In the genomic region with DNA sequence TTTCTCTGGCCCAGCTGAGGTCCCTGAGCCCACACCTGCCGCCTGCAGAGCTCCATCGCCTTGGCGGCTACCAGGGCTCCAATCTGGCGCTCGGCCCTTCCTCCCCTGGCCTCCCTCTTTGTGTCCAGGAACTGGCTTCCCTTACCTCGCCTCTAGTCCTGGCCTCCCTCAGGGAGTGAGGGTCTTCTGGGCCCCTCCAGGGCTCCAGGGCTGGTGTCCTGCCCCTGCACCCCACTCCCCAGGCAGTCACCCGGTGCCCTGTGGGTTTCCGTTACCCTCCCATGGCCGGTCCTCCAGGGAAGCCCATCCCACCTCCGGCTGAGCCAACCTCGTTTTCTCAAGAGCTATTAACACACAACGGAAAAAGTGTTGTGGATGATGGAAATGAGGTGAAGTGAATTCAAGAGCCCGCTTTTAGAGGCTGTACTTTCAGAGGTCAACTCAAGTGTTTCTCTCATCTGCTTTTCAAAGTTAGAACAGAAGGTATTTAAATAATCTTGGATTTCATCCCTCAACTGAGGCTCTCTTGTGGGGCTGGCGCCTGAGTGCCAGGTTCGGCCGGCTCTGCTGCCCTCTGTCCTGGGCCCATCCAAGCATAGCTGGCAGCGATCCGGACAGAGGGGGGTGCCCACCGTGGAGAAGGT, we compare ENCODE assay signal across 1 cellular context.
TF ChIP-seq lines count a peak whose summit lies in the region.

No MANE protein-coding gene starts in this region.

TF ChIP-seq in GM23338, 12 proteins besides CTCF, POLR2A, EP300 and RAD21 (continued from another document):
- TF ChIP-seq, protein P1, sequence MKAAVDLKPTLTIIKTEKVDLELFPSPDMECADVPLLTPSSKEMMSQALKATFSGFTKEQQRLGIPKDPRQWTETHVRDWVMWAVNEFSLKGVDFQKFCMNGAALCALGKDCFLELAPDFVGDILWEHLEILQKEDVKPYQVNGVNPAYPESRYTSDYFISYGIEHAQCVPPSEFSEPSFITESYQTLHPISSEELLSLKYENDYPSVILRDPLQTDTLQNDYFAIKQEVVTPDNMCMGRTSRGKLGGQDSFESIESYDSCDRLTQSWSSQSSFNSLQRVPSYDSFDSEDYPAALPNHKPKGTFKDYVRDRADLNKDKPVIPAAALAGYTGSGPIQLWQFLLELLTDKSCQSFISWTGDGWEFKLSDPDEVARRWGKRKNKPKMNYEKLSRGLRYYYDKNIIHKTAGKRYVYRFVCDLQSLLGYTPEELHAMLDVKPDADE (IDR thresholded peaks at IDR 0.05) = no peak
- TF ChIP-seq STAT1 (IDR thresholded peaks at IDR 0.05; ENCODE audit: unreplicated experiment) (no peak), ZNF331 (CRISPR knock-in tag; IDR thresholded peaks at IDR 0.05; ENCODE audit: low read depth) (no peak), ZNF114 (CRISPR knock-in tag; IDR thresholded peaks at IDR 0.05) (no peak), POLR2AphosphoS5 (IDR thresholded peaks at IDR 0.05; ENCODE audit: low read depth) (no peak), CREB1 (CRISPR knock-in tag; IDR thresholded peaks at IDR 0.05; ENCODE audit: low read depth) (no peak), NANOG (IDR thresholded peaks at IDR 0.05; ENCODE audit: borderline replicate concordance) (no peak), EZH2 (IDR thresholded peaks at IDR 0.05; ENCODE audit: low read depth, unreplicated experiment) (no peak)
- TF ChIP-seq, protein P2, sequence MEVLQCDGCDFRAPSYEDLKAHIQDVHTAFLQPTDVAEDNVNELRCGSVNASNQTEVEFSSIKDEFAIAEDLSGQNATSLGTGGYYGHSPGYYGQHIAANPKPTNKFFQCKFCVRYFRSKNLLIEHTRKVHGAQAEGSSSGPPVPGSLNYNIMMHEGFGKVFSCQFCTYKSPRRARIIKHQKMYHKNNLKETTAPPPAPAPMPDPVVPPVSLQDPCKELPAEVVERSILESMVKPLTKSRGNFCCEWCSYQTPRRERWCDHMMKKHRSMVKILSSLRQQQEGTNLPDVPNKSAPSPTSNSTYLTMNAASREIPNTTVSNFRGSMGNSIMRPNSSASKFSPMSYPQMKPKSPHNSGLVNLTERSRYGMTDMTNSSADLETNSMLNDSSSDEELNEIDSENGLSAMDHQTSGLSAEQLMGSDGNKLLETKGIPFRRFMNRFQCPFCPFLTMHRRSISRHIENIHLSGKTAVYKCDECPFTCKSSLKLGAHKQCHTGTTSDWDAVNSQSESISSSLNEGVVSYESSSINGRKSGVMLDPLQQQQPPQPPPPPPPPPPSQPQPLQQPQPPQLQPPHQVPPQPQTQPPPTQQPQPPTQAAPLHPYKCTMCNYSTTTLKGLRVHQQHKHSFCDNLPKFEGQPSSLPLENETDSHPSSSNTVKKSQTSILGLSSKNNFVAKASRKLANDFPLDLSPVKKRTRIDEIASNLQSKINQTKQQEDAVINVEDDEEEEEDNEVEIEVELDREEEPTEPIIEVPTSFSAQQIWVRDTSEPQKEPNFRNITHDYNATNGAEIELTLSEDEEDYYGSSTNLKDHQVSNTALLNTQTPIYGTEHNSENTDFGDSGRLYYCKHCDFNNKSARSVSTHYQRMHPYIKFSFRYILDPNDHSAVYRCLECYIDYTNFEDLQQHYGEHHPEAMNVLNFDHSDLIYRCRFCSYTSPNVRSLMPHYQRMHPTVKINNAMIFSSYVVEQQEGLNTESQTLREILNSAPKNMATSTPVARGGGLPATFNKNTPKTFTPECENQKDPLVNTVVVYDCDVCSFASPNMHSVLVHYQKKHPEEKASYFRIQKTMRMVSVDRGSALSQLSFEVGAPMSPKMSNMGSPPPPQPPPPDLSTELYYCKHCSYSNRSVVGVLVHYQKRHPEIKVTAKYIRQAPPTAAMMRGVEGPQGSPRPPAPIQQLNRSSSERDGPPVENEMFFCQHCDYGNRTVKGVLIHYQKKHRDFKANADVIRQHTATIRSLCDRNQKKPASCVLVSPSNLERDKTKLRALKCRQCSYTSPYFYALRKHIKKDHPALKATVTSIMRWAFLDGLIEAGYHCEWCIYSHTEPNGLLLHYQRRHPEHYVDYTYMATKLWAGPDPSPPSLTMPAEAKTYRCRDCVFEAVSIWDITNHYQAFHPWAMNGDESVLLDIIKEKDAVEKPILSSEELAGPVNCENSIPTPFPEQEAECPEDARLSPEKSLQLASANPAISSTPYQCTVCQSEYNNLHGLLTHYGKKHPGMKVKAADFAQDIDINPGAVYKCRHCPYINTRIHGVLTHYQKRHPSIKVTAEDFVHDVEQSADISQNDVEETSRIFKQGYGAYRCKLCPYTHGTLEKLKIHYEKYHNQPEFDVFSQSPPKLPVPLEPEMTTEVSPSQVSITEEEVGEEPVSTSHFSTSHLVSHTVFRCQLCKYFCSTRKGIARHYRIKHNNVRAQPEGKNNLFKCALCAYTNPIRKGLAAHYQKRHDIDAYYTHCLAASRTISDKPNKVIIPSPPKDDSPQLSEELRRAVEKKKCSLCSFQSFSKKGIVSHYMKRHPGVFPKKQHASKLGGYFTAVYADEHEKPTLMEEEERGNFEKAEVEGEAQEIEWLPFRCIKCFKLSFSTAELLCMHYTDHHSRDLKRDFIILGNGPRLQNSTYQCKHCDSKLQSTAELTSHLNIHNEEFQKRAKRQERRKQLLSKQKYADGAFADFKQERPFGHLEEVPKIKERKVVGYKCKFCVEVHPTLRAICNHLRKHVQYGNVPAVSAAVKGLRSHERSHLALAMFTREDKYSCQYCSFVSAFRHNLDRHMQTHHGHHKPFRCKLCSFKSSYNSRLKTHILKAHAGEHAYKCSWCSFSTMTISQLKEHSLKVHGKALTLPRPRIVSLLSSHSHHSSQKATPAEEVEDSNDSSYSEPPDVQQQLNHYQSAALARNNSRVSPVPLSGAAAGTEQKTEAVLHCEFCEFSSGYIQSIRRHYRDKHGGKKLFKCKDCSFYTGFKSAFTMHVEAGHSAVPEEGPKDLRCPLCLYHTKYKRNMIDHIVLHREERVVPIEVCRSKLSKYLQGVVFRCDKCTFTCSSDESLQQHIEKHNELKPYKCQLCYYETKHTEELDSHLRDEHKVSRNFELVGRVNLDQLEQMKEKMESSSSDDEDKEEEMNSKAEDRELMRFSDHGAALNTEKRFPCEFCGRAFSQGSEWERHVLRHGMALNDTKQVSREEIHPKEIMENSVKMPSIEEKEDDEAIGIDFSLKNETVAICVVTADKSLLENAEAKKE (CRISPR knock-in tag; IDR thresholded peaks at IDR 0.05) = no peak
- TF ChIP-seq, protein P3, sequence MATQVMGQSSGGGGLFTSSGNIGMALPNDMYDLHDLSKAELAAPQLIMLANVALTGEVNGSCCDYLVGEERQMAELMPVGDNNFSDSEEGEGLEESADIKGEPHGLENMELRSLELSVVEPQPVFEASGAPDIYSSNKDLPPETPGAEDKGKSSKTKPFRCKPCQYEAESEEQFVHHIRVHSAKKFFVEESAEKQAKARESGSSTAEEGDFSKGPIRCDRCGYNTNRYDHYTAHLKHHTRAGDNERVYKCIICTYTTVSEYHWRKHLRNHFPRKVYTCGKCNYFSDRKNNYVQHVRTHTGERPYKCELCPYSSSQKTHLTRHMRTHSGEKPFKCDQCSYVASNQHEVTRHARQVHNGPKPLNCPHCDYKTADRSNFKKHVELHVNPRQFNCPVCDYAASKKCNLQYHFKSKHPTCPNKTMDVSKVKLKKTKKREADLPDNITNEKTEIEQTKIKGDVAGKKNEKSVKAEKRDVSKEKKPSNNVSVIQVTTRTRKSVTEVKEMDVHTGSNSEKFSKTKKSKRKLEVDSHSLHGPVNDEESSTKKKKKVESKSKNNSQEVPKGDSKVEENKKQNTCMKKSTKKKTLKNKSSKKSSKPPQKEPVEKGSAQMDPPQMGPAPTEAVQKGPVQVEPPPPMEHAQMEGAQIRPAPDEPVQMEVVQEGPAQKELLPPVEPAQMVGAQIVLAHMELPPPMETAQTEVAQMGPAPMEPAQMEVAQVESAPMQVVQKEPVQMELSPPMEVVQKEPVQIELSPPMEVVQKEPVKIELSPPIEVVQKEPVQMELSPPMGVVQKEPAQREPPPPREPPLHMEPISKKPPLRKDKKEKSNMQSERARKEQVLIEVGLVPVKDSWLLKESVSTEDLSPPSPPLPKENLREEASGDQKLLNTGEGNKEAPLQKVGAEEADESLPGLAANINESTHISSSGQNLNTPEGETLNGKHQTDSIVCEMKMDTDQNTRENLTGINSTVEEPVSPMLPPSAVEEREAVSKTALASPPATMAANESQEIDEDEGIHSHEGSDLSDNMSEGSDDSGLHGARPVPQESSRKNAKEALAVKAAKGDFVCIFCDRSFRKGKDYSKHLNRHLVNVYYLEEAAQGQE (IDR thresholded peaks at IDR 0.05; ENCODE audit: unreplicated experiment) = no peak
